15 cellular contexts compared by ENCODE assay signal in the genomic region with DNA sequence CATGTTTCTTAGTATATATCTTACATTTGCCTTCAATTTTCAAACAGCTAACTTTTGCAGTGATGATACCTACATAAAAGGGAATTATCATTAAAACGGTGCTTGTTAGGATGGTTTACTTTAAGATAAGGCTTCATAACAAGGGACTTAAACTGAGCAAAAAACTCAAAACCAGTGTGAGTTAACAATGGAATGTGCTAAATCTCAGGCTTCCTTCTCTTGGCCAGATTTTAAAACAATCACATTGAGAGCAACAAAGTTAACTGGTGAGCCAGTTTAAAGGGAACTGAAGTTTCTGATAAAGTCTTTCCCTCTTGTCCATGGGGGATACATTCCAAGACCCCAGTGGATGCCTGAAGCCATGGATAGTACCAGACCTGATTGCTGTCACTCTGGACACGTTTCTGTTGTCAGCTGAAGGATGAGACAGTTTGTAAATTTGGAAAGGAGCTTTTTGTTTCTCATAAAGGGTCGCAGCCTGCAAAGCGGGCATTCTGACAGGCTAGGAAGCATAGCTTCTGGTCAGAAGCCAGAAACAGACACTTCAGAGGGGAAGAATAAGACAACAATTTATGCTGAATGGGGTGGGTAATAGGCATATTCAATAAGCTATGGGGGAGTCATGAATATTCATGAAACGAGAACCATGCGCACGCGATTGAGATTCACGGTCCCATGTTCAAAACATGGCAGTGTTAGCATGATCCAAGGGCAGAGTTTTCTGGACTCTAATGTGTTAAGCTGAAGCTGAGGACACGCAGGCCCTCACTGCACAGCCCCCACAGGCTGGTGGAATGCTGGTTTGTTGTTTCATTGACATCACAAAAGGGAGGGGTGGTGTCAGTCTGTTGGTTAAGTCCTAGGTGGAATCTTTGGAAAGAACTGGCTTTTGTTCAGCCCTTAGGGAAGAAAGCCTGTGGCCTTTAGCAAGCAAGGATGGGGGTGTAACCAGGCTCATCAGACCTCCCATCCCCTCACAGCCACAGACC.
DNase-seq lines count a peak whose midpoint lies in the region; ATAC-seq, FAIRE-seq and TF ChIP-seq lines count a peak whose summit lies in the region.
"Had no signal": no experiment of that assay in that cellular context is flagged by ENCODE, and none has a peak within 500 bp of the region (broad histone marks: within the 10 kb centered on the region; RNA-seq: fewer than 3 reads in every experiment).

No MANE protein-coding gene starts in this region.

- H3K79me1 ChIP-seq in H1 (ENCODE audit: low read depth, low read length), result no peaks in the 10 kb centered on the region

- TF ChIP-seq EP300 in H1 (IDR thresholded peaks at IDR 0.05; ENCODE audit: borderline replicate concordance in 1 of 2, low read depth in 2 of 2, low read length in 2 of 2), result peak in 1 of 2 experiments; percentile 41; a peak in 1 of 3 replicates

- FAIRE-seq in H1 (lab: Jason Lieb, UNC), result peak; percentile 95
- FAIRE-seq: endometrium had no signal

- H4K20me1 ChIP-seq in H1 (replicated peaks in 1 of 2; ENCODE audit: control insufficient read depth in 1 of 2, insufficient read depth in 2 of 2, low read length in 2 of 2), result no peaks in the 10 kb centered on the region

- peak overlapping the region; percentile 30 for H3K9ac ChIP-seq in HUES6 (ENCODE audit: low read length)
- peak overlapping the region in 1 of 4 experiments; percentile 29; a peak in 2 of 7 replicates for H3K9ac ChIP-seq in H1 (replicated peaks in 1 of 4; ENCODE audit: extremely low read depth in 1 of 4, low read depth in 3 of 4, low read length in 3 of 4)

- no peaks in the 10 kb centered on the region for H3K27me3 Mint-ChIP-seq in type B pancreatic cell

- DNase-seq in H1 (ENCODE audit: low read depth in 1 of 2, low spot score in 2 of 2) (peak in 1 of 2 experiments; percentile 43), left kidney (ENCODE audit: low read depth, low spot score) (peak; percentile 91), type B pancreatic cell (ENCODE audit: extremely low spot score, unreplicated experiment) (no peak), mesenteric fat pad (ENCODE audit: low spot score) (no peak)
- DNase-seq: activated CD8-positive, alpha-beta T cell treated with anti-CD3 and anti-CD28 coated beads, Interleukin-2, amount 10 ng/mL, durations not matched to agents 7 days and 5 days; activated naive CD8-positive, alpha-beta T cell treated with anti-CD3 and anti-CD28 coated beads for 36 hours; DMS 273 treated with DMSO at 0.1 percent for 48 hours; left colon; NCI-H1436 treated with DMSO at 0.1 percent for 48 hours; psoas muscle had no signal

- no peak overlapping the region for H2BK20ac ChIP-seq in H1 (ENCODE audit: low read length)

- H3K14ac ChIP-seq in H1 (ENCODE audit: insufficient read length), result no peak overlapping the region

- POLR2A ChIA-PET in H1 (lab: Charles Lee; ENCODE audit: partially characterized antibody), result interaction anchor here (1.0 kb wide), 1 partner anchor 15 kb away, joined by 3 read pairs; no protein-coding TSS in a partner anchor

- peak overlapping the region; percentile 33 for H3K4me3 ChIP-seq in HUES6 (ENCODE audit: low read depth, low read length)
- peak overlapping the region in 3 of 4 experiments; percentile 17 to 45 (median 19); a peak in 4 of 8 replicates for H3K4me3 ChIP-seq in H1 (ENCODE audit: extremely low read depth in 1 of 4, insufficient read depth in 2 of 4, low read depth in 3 of 4, low read length in 4 of 4)
- H3K4me3 ChIP-seq: psoas muscle, vagina had no signal

- H3K23me2 ChIP-seq in H1 (ENCODE audit: low read depth, low read length), result no peaks in the 10 kb centered on the region

- no peak overlapping the region for H2BK120ac ChIP-seq in H1 (replicated peaks; ENCODE audit: low read depth, low read length)

- no peak overlapping the region for H3K4ac ChIP-seq in H1 (replicated peaks; ENCODE audit: insufficient read length, low read depth, low read length)

- CTCF ChIA-PET in H1 (lab: Charles Lee; ENCODE audit: partially characterized antibody), result interaction anchor here (1.2 to 5.7 kb wide), 4 partner anchors 11 to 78 kb away, joined by 3 to 22 read pairs (median 4); no protein-coding TSS in a partner anchor

- H2AK5ac ChIP-seq in H1 (ENCODE audit: low read depth, low read length), result peak overlapping the region; percentile 68; the same call in 1 of the 2 replicates

- H3K9me3 ChIP-seq in HUES6 (ENCODE audit: control insufficient read depth, insufficient read depth, low read depth, low read length) (no peaks in the 10 kb centered on the region), H1 (ENCODE audit: insufficient read depth in 2 of 2, low read depth in 1 of 2, low read length in 1 of 2) (no peaks in the 10 kb centered on the region)
- H3K9me3 ChIP-seq: psoas muscle, vagina had no signal

- H3K27ac ChIP-seq in HUES6 (ENCODE audit: low read depth, low read length) (peak overlapping the region; percentile 39), H1 (ENCODE audit: low read depth, low read length) (peak overlapping the region; percentile 68)
- H3K27ac ChIP-seq: psoas muscle, vagina had no signal

- peak overlapping the region; percentile 83; the same call in 1 of the 2 replicates for H3K18ac ChIP-seq in H1 (ENCODE audit: extremely low read depth, low read length)

- no peak for TF ChIP-seq CTCF in H1 (IDR thresholded peaks at IDR 0.05; ENCODE audit: control extremely low read depth in 1 of 3, insufficient read depth in 1 of 3, low read depth in 1 of 3, low read length in 3 of 3)
- no peak for TF ChIP-seq CTCF in type B pancreatic cell (conservative IDR thresholded peaks at IDR 0.05)

- peaks cover 5% of the 10 kb centered on the region for H3K9me3 Mint-ChIP-seq in type B pancreatic cell
- H3K9me3 Mint-ChIP-seq: activated naive CD8-positive, alpha-beta T cell treated with anti-CD3 and anti-CD28 coated beads for 36 hours had no signal

- peaks cover 67% of the 10 kb centered on the region for H3K4me1 Mint-ChIP-seq in type B pancreatic cell (ENCODE audit: unreplicated experiment)
- H3K4me1 Mint-ChIP-seq: activated naive CD8-positive, alpha-beta T cell treated with anti-CD3 and anti-CD28 coated beads for 36 hours had no signal

- H2BK15ac ChIP-seq in H1 (ENCODE audit: low read length), result no peak overlapping the region

- peaks cover 0 to 51% of the 10 kb centered on the region in 2 experiments; a peak in 2 of 4 replicates for H3K79me2 ChIP-seq in H1 (ENCODE audit: control insufficient read depth in 1 of 2, insufficient read depth in 2 of 2, low read length in 2 of 2)

- no peak for ATAC-seq in HG02588 (IDR thresholded peaks at IDR 0.05; ENCODE audit: unreplicated experiment)
- ATAC-seq in GM21423 (IDR thresholded peaks at IDR 0.05; ENCODE audit: unreplicated experiment), result no peak
- ATAC-seq: activated CD8-positive, alpha-beta T cell treated with anti-CD3 and anti-CD28 coated beads, Interleukin-2, amount 10 ng/mL, durations not matched to agents 7 days and 5 days; left colon; psoas muscle had no signal

- TF ChIP-seq POLR2A in H1 (IDR thresholded peaks at IDR 0.05; ENCODE audit: control extremely low read depth in 1 of 2, low read depth in 2 of 2, low read length in 2 of 2), result no peak

- H3K4me2 ChIP-seq in H1 (ENCODE audit: insufficient read depth in 1 of 2, low read depth in 2 of 2, low read length in 2 of 2), result peak overlapping the region; percentile 62 to 87

- WGBS in H1 (ENCODE audit: extremely low coverage in 1 of 2, insufficient coverage in 1 of 2, insufficient read length in 1 of 2, insufficient replicate concordance in 2 of 2, low coverage in 1 of 2, low lambda C conversion rate in 2 of 2, missing lambda C conversion rate in 1 of 2), 2 experiments, result 16% methylated on average over 10 of the region's 10 CpGs; no CpG with 5 or more reads in 1 of the 2 experiments

- H3K27me3 ChIP-seq in HUES6 (ENCODE audit: control insufficient read depth, insufficient read depth, low read length) (no peaks in the 10 kb centered on the region), H1 (replicated peaks in 1 of 4; ENCODE audit: control insufficient read depth in 3 of 4, extremely low read depth in 1 of 4, insufficient read depth in 3 of 4, low read length in 3 of 4) (no peaks in the 10 kb centered on the region)
- H3K27me3 ChIP-seq: vagina had no signal

- no peak overlapping the region for H3K23ac ChIP-seq in H1 (ENCODE audit: insufficient read length)

- H2AFZ ChIP-seq in H1 (ENCODE audit: low read length), result no peak overlapping the region

- TF ChIP-seq RAD21 in H1 (IDR thresholded peaks at IDR 0.05 in 1 of 2, conservative IDR thresholded peaks at IDR 0.05 in 1 of 2; ENCODE audit: low read depth in 2 of 2, low read length in 2 of 2), result 0 out of 4 replicates have a peak, but pooled peaks of 1 of the 2 experiments have one; percentile 11

- peak overlapping the region; percentile 68 for H3K27ac Mint-ChIP-seq in type B pancreatic cell
- H3K27ac Mint-ChIP-seq: activated CD8-positive, alpha-beta T cell treated with anti-CD3 and anti-CD28 coated beads, Interleukin-2, amount 10 ng/mL, durations not matched to agents 7 days and 5 days; activated naive CD8-positive, alpha-beta T cell treated with anti-CD3 and anti-CD28 coated beads for 36 hours had no signal

- no peak overlapping the region for H4K8ac ChIP-seq in H1 (ENCODE audit: extremely low read depth, insufficient read depth, low read length)

- H3K4me1 ChIP-seq in HUES6 (ENCODE audit: control insufficient read depth, insufficient read depth, low read length) (peaks cover 61% of the 10 kb centered on the region), H1 (replicated peaks in 1 of 4; ENCODE audit: control insufficient read depth in 3 of 4, insufficient read depth in 4 of 4, low read length in 3 of 4) (peaks cover 6 to 49% (median 30%) of the 10 kb centered on the region in 4 experiments; a peak in 6 of 7 replicates)
- H3K4me1 ChIP-seq: psoas muscle, vagina had no signal

- H3K36me3 ChIP-seq in HUES6 (ENCODE audit: control insufficient read depth, insufficient read depth, low read length) (no peaks in the 10 kb centered on the region), H1 (ENCODE audit: control insufficient read depth in 2 of 4, insufficient read depth in 4 of 4, low read length in 3 of 4) (no peaks in the 10 kb centered on the region)
- H3K36me3 ChIP-seq: vagina had no signal

- peak overlapping the region; percentile 24 for H3K4me3 Mint-ChIP-seq in type B pancreatic cell
- H3K4me3 Mint-ChIP-seq: activated CD8-positive, alpha-beta T cell treated with anti-CD3 and anti-CD28 coated beads, Interleukin-2, amount 10 ng/mL, durations not matched to agents 7 days and 5 days; activated naive CD8-positive, alpha-beta T cell treated with anti-CD3 and anti-CD28 coated beads for 36 hours had no signal

- peaks cover 8% of the 10 kb centered on the region for H3K36me3 Mint-ChIP-seq in type B pancreatic cell
- H3K36me3 Mint-ChIP-seq: activated naive CD8-positive, alpha-beta T cell treated with anti-CD3 and anti-CD28 coated beads for 36 hours had no signal

- no peak overlapping the region for H3K56ac ChIP-seq in H1 (replicated peaks; ENCODE audit: insufficient read length, low read depth, low read length)

- H2BK5ac ChIP-seq in H1 (ENCODE audit: low read depth, low read length), result peak overlapping the region; percentile 74

- peak overlapping the region; percentile 36 for H4K91ac ChIP-seq in H1 (replicated peaks; ENCODE audit: insufficient read length, low read length)

- H2BK12ac ChIP-seq in H1 (ENCODE audit: low read depth, low read length), result peak overlapping the region; percentile 76; the same call in 1 of the 2 replicates

- peak overlapping the region; percentile 61 for H4K5ac ChIP-seq in H1 (ENCODE audit: insufficient read length, low read depth, low read length)
